In the genomic region with DNA sequence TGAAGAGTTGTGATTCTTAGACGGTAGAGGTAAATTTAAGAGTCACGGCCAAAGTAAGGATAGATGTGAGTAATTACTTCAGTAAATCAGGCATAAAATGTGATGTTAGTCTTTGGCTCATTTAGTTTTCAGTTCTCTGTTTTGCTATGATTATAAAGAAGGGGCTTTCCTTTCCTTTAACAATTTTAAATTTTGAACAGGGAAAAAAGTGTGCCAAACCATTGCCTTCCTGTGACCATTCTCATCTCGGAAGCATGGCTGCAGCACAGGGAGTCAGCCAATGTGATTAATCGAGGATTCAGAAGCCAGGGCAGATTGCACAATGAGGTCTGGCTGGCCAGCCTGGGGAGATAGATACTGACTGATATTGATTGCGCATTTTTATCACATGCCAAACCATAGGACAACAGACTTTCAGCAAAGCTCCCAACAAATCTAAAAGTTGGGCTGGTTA, we compare ENCODE assay signal across 21 cellular contexts.
DNase-seq lines count a peak whose midpoint lies in the region; ATAC-seq, FAIRE-seq and TF ChIP-seq lines count a peak whose summit lies in the region.
"Had no signal": no experiment of that assay in that cellular context is flagged by ENCODE, and none has a peak within 500 bp of the region (broad histone marks: within the 10 kb centered on the region; RNA-seq: fewer than 3 reads in every experiment).

No MANE protein-coding gene starts in this region.

- H3K27me3 Mint-ChIP-seq in activated CD8-positive, alpha-beta T cell treated with anti-CD3 and anti-CD28 coated beads for 36 hours: no peaks in the 10 kb centered on the region
- H3K27me3 Mint-ChIP-seq: activated T-cell treated with anti-CD3 and anti-CD28 coated beads, Interleukin-2, amount 50 U/mL, for 24 hours had no signal

- no peaks in the 10 kb centered on the region for H3K27me3 ChIP-seq in neuronal stem cell (ENCODE audit: control insufficient read depth in 3 of 3, insufficient read depth in 3 of 3, low read depth in 1 of 3, low read length in 3 of 3)
- H3K27me3 ChIP-seq: tibial nerve had no signal

- no peak overlapping the region for H4K91ac ChIP-seq in neuronal stem cell (ENCODE audit: low read depth, low read length, poor library complexity)

- H3K18ac ChIP-seq in neuronal stem cell (ENCODE audit: low read length): no peak overlapping the region

- peaks cover 1 to 3% of the 10 kb centered on the region in 2 donors for H3K9me3 ChIP-seq in neuronal stem cell (replicated peaks in 1 of 2; ENCODE audit: control insufficient read depth in 2 of 2, insufficient read depth in 1 of 2, low read depth in 1 of 2, low read length in 2 of 2)
- H3K9me3 ChIP-seq: tibial nerve had no signal

- H3K36me3 ChIP-seq in neuronal stem cell (replicated peaks in 1 of 2; ENCODE audit: control insufficient read depth in 2 of 2, insufficient read depth in 2 of 2, low read length in 2 of 2): no peaks in the 10 kb centered on the region
- H3K36me3 ChIP-seq: tibial nerve had no signal

- no peak overlapping the region for H3K14ac ChIP-seq in neuronal stem cell (ENCODE audit: low read length)

- H2BK5ac ChIP-seq in neuronal stem cell (ENCODE audit: low read length): no peak overlapping the region

- no peak overlapping the region for H2BK15ac ChIP-seq in neuronal stem cell (ENCODE audit: low read length)

- no peak overlapping the region for H3K4me3 ChIP-seq in fibroblast of mammary gland (ENCODE audit: control insufficient read depth, low read depth, low read length)
- H3K4me3 ChIP-seq in neuronal stem cell (ENCODE audit: low read length in 2 of 2): no peak overlapping the region
- H3K4me3 ChIP-seq: tibial nerve had no signal

- WGBS in neuronal stem cell (ENCODE audit: extremely low coverage in 2 of 2, insufficient read length in 2 of 2, insufficient replicate concordance in 1 of 2), 2 donors: no CpG with 5 or more reads among the region's 5 CpGs

- H3K9ac ChIP-seq in neuronal stem cell (ENCODE audit: low read depth, low read length, poor library complexity): no peak overlapping the region

- no peak for ATAC-seq in activated CD8-positive, alpha-beta T cell treated with anti-CD3 and anti-CD28 coated beads for 36 hours
- no peak for ATAC-seq in GM19351 (IDR thresholded peaks at IDR 0.05; ENCODE audit: unreplicated experiment)
- no peak for ATAC-seq in HG03521 (IDR thresholded peaks at IDR 0.05; ENCODE audit: unreplicated experiment)
- ATAC-seq in HG02981 (IDR thresholded peaks at IDR 0.05; ENCODE audit: unreplicated experiment): no peak
- ATAC-seq: PC-3 had no signal

- no peak overlapping the region for H3K27ac ChIP-seq in neuronal stem cell (replicated peaks; ENCODE audit: low read length)
- H3K27ac ChIP-seq: tibial nerve had no signal

- H3K36me3 Mint-ChIP-seq in activated CD8-positive, alpha-beta T cell treated with anti-CD3 and anti-CD28 coated beads for 36 hours (ENCODE audit: low read depth): no peaks in the 10 kb centered on the region
- H3K36me3 Mint-ChIP-seq: immature natural killer cell, mesothelial cell of epicardium had no signal

- TF ChIP-seq POLR2A in GM12891 (IDR thresholded peaks at IDR 0.05; ENCODE audit: low read depth, low read length): no peak

- H2BK120ac ChIP-seq in neuronal stem cell (ENCODE audit: low read depth, low read length): no peak overlapping the region

- no peak overlapping the region for H2BK12ac ChIP-seq in neuronal stem cell (ENCODE audit: low read length)

- DNase-seq in GM12891 (ENCODE audit: insufficient read length, low spot score) (no peak), NCI-H446 (lab: John Stamatoyannopoulos, UW) (peak; percentile 26 to 39), fibroblast of mammary gland (ENCODE audit: low read depth) (peak; percentile 87), neuronal stem cell (ENCODE audit: low spot score) (no peak)
- DNase-seq in activated CD8-positive, alpha-beta T cell treated with anti-CD3 and anti-CD28 coated beads for 36 hours: no peak
- DNase-seq: activated CD4-positive, alpha-beta T cell treated with anti-CD3 and anti-CD28 coated beads for 1 hour; activated T-cell treated with anti-CD3 and anti-CD28 coated beads, Interleukin-2, amount 50 U/mL, for 24 hours; amygdala; foreskin melanocyte; immature natural killer cell; NCI-H1105; NCI-H345; PC-3; stimulated activated CD4-positive, alpha-beta T cell treated with anti-CD3 and anti-CD28 coated beads, Interleukin-1b, Interleukin-23, amount 100 ng/mL, for 48 hours; stimulated activated CD8-positive, alpha-beta memory T cell treated with anti-CD3 and anti-CD28 coated beads, Interleukin-4, amount 100 ng/mL, for 48 hours had no signal

- TF ChIP-seq CTCF in fibroblast of mammary gland (conservative IDR thresholded peaks at IDR 0.05; ENCODE audit: control insufficient read depth, insufficient read depth, low read depth, low read length): no peak
- no peak for TF ChIP-seq CTCF in activated CD8-positive, alpha-beta T cell treated with anti-CD3 and anti-CD28 coated beads for 36 hours (IDR thresholded peaks at IDR 0.05)

- no peaks in the 10 kb centered on the region for H3K4me1 Mint-ChIP-seq in activated CD8-positive, alpha-beta T cell treated with anti-CD3 and anti-CD28 coated beads for 36 hours (ENCODE audit: low read depth)
- H3K4me1 Mint-ChIP-seq: immature natural killer cell had no signal

- peaks cover 7% of the 10 kb centered on the region for H3K9me3 Mint-ChIP-seq in activated CD8-positive, alpha-beta T cell treated with anti-CD3 and anti-CD28 coated beads for 36 hours
- H3K9me3 Mint-ChIP-seq: T-helper 1 cell treated with Interleukin-12 subunit alpha and Interleukin-12 subunit beta and Interleukin-4 antibody, amounts not matched to agents 30 μg/mL and 1 μg/mL, for 36 hours had no signal

- CTCF ChIA-PET in activated CD8-positive, alpha-beta T cell treated with anti-CD3 and anti-CD28 coated beads for 36 hours (lab: Charles Lee): no interaction called here

- no peak overlapping the region for H3K27ac Mint-ChIP-seq in activated CD8-positive, alpha-beta T cell treated with anti-CD3 and anti-CD28 coated beads for 36 hours
- H3K27ac Mint-ChIP-seq: activated T-cell treated with anti-CD3 and anti-CD28 coated beads, Interleukin-2, amount 50 U/mL, for 24 hours; immature natural killer cell; mesothelial cell of epicardium; T-helper 1 cell treated with Interleukin-12 subunit alpha and Interleukin-12 subunit beta and Interleukin-4 antibody, amounts not matched to agents 30 μg/mL and 1 μg/mL, for 36 hours had no signal

- H4K8ac ChIP-seq in neuronal stem cell (ENCODE audit: low read depth, low read length): no peak overlapping the region

- no peak overlapping the region for H3K23ac ChIP-seq in neuronal stem cell (ENCODE audit: low read depth, low read length, poor library complexity)

- H3K4ac ChIP-seq in neuronal stem cell (ENCODE audit: low read length): no peak overlapping the region

- peaks cover 10 to 17% of the 10 kb centered on the region in 2 donors for H3K4me1 ChIP-seq in neuronal stem cell (ENCODE audit: control insufficient read depth in 2 of 2, insufficient read depth in 1 of 2, low read depth in 1 of 2, low read length in 2 of 2)
- H3K4me1 ChIP-seq: tibial nerve had no signal

- intact Hi-C loops in activated CD8-positive, alpha-beta T cell treated with anti-CD3 and anti-CD28 coated beads for 36 hours (cut with micrococcal nuclease): no loop called here

- H3K4me2 ChIP-seq in neuronal stem cell (ENCODE audit: insufficient read depth, low read length, poor library complexity, severe bottlenecking): no peak overlapping the region

- FAIRE-seq in GM12891 (lab: Jason Lieb, UNC): no peak

- H3K4me3 Mint-ChIP-seq in activated CD8-positive, alpha-beta T cell treated with anti-CD3 and anti-CD28 coated beads for 36 hours: no peak overlapping the region
- H3K4me3 Mint-ChIP-seq: activated T-cell treated with anti-CD3 and anti-CD28 coated beads, Interleukin-2, amount 50 U/mL, for 24 hours; immature natural killer cell; mesothelial cell of epicardium; T-helper 1 cell treated with Interleukin-12 subunit alpha and Interleukin-12 subunit beta and Interleukin-4 antibody, amounts not matched to agents 30 μg/mL and 1 μg/mL, for 36 hours had no signal

- POLR2A ChIA-PET in activated CD8-positive, alpha-beta T cell treated with anti-CD3 and anti-CD28 coated beads for 36 hours (lab: Charles Lee): no interaction called here

- no peak overlapping the region for H2AK5ac ChIP-seq in neuronal stem cell (ENCODE audit: low read depth, low read length)

- peak overlapping the region; percentile 19 for H2AFZ ChIP-seq in neuronal stem cell (ENCODE audit: low read length)

- no peaks in the 10 kb centered on the region for H3K79me1 ChIP-seq in neuronal stem cell (ENCODE audit: low read depth, low read length)

TF ChIP-seq in GM12891, 5 proteins besides CTCF, POLR2A, EP300 and RAD21:
- no peak for TF ChIP-seq POU2F2 (IDR thresholded peaks at IDR 0.05; ENCODE audit: low read depth, low read length)
- TF ChIP-seq SPI1 (IDR thresholded peaks at IDR 0.05; ENCODE audit: low read depth, low read length): peak; percentile 47

Comparison
In these comparisons a context has a peak if more than half of its experiments do, and no peak if none do; other contexts are left out.
1. DNase-seq: peak in NCI-H446 (2 of 2) and fibroblast of mammary gland (single experiment); none in GM12891 (single experiment), neuronal stem cell (single experiment) and activated CD8-positive, alpha-beta T cell treated with anti-CD3 and anti-CD28 coated beads for 36 hours (single experiment).